In genomic region chr17:37568350-37569053, GRCh38 we compare ENCODE assay signal across 2 cellular contexts.
TF ChIP-seq lines count a peak whose summit lies in the region.

No MANE protein-coding gene starts in this region.

TF ChIP-seq in SK-N-SH, 30 proteins besides CTCF, POLR2A, EP300 and RAD21 (continued from another document):
- TF ChIP-seq REST (IDR thresholded peaks at IDR 0.05; ENCODE audit: low read depth, low read length): no peak

TF ChIP-seq in SK-N-SH treated with all-trans-retinoic acid at 6 μM for 48 hours, 23 proteins besides CTCF, POLR2A, EP300 and RAD21 (continued from another document):
- no peak for TF ChIP-seq CSRNP3 (CRISPR knock-in tag; IDR thresholded peaks at IDR 0.05)
- no peak for TF ChIP-seq CSDC2 (CRISPR knock-in tag; IDR thresholded peaks at IDR 0.05)
- no peak for TF ChIP-seq CREB5 (CRISPR knock-in tag; IDR thresholded peaks at IDR 0.05; ENCODE audit: low read depth)
- TF ChIP-seq ARNTL (CRISPR knock-in tag; IDR thresholded peaks at IDR 0.05; ENCODE audit: borderline replicate concordance, low read depth): no peak
- TF ChIP-seq TOX (CRISPR knock-in tag; IDR thresholded peaks at IDR 0.05; ENCODE audit: borderline replicate concordance): no peak
- no peak for TF ChIP-seq ZFP3 (CRISPR knock-in tag; IDR thresholded peaks at IDR 0.05)
- no peak for TF ChIP-seq PPARA (CRISPR knock-in tag; IDR thresholded peaks at IDR 0.05; ENCODE audit: borderline replicate concordance)
- TF ChIP-seq RARB (CRISPR knock-in tag; IDR thresholded peaks at IDR 0.05): no peak
- no peak for TF ChIP-seq ISL1 (CRISPR knock-in tag; IDR thresholded peaks at IDR 0.05)
- TF ChIP-seq SNAI2 (CRISPR knock-in tag; IDR thresholded peaks at IDR 0.05): no peak
- TF ChIP-seq ZNF565 (CRISPR knock-in tag; conservative IDR thresholded peaks at IDR 0.05; ENCODE audit: low read depth): no peak
- no peak for TF ChIP-seq ESRRG (CRISPR knock-in tag; IDR thresholded peaks at IDR 0.05)
